Comparison of ENCODE assay signal across 7 cellular contexts in the genomic region with DNA sequence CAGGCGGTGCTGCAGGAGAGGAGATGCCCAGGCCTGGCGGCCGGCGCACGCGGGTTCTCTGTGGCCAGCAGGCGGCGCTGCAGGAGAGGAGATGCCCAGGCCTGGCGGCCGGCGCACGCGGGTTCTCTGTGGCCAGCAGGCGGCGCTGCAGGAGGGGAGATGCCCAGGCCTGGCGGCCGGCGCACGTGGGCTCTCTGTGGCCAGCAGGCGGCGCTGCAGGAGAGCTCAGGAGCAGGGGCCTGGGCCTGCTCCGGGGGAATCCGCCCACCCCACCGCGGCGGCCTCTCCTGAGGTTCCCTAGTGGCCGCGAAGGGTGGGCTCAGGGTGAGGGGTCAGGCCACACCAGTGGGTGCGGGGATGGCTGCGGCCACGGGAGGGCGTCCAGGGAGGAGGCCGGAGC.
DNase-seq lines count a peak whose midpoint lies in the region; ATAC-seq and TF ChIP-seq lines count a peak whose summit lies in the region.
"Not testable (repeated sequence)": the region's sequence is repeated elsewhere in the genome, so short reads cannot be mapped to it uniquely, and the experiment has no call there.

No MANE protein-coding gene starts in this region.

- DNase-seq in Calu3; HFFc6; activated CD8-positive, alpha-beta T cell treated with anti-CD3 and anti-CD28 coated beads for 36 hours; chondrocyte (ENCODE audit: low spot score): not testable (repeated sequence)
- DNase-seq in activated CD4-positive, CD25-positive, alpha-beta regulatory T cell treated with anti-CD3 and anti-CD28 coated beads, Interleukin-2, amount 50 U/mL, for 72 hours, result peak; percentile 16
- peak; percentile 8 for DNase-seq in activated naive CD4-positive, alpha-beta T cell treated with anti-CD3 and anti-CD28 coated beads, Interleukin-2, amount 10 ng/mL, durations not matched to agents 7 days and 5 days
- peak; percentile 2 for DNase-seq in stimulated activated CD4-positive, alpha-beta T cell treated with anti-CD3 and anti-CD28 coated beads, Interleukin-15, amount 100 ng/mL, for 24 hours

- POLR2A ChIA-PET in activated CD8-positive, alpha-beta T cell treated with anti-CD3 and anti-CD28 coated beads for 36 hours (lab: Charles Lee), result not testable (repeated sequence)

- TF ChIP-seq CTCF in Calu3 (IDR thresholded peaks at IDR 0.05; ENCODE audit: unreplicated experiment) (peak; percentile 26), HFFc6 (IDR thresholded peaks at IDR 0.05) (peak; percentile 33; the same call in 1 of the 2 replicates), chondrocyte (IDR thresholded peaks at IDR 0.05) (peak; percentile 9)
- TF ChIP-seq CTCF in activated CD8-positive, alpha-beta T cell treated with anti-CD3 and anti-CD28 coated beads for 36 hours (IDR thresholded peaks at IDR 0.05), result peak; percentile 15

- not testable (repeated sequence) for H3K27me3 Mint-ChIP-seq in Calu3 (ENCODE audit: unreplicated experiment); HFFc6 (ENCODE audit: insufficient read depth); activated CD8-positive, alpha-beta T cell treated with anti-CD3 and anti-CD28 coated beads for 36 hours; activated naive CD4-positive, alpha-beta T cell treated with anti-CD3 and anti-CD28 coated beads, Interleukin-2, amount 10 ng/mL, durations not matched to agents 7 days and 5 days; chondrocyte (ENCODE audit: low read depth)

- H3K27ac Mint-ChIP-seq in Calu3 (ENCODE audit: unreplicated experiment); HFFc6; activated CD8-positive, alpha-beta T cell treated with anti-CD3 and anti-CD28 coated beads for 36 hours; activated naive CD4-positive, alpha-beta T cell treated with anti-CD3 and anti-CD28 coated beads, Interleukin-2, amount 10 ng/mL, durations not matched to agents 7 days and 5 days; chondrocyte (ENCODE audit: unreplicated experiment): not testable (repeated sequence)

- H3K4me3 Mint-ChIP-seq in Calu3 (ENCODE audit: low read depth, unreplicated experiment); HFFc6; activated CD8-positive, alpha-beta T cell treated with anti-CD3 and anti-CD28 coated beads for 36 hours; activated naive CD4-positive, alpha-beta T cell treated with anti-CD3 and anti-CD28 coated beads, Interleukin-2, amount 10 ng/mL, durations not matched to agents 7 days and 5 days; chondrocyte (ENCODE audit: unreplicated experiment): not testable (repeated sequence)

- not testable (repeated sequence) for ATAC-seq in activated CD8-positive, alpha-beta T cell treated with anti-CD3 and anti-CD28 coated beads for 36 hours

- H3K36me3 Mint-ChIP-seq in Calu3 (ENCODE audit: insufficient read depth, unreplicated experiment); HFFc6 (ENCODE audit: low read depth); activated CD8-positive, alpha-beta T cell treated with anti-CD3 and anti-CD28 coated beads for 36 hours (ENCODE audit: low read depth); activated naive CD4-positive, alpha-beta T cell treated with anti-CD3 and anti-CD28 coated beads, Interleukin-2, amount 10 ng/mL, durations not matched to agents 7 days and 5 days; chondrocyte (ENCODE audit: low read depth): not testable (repeated sequence)

- intact Hi-C loops in Calu3 (cut with micrococcal nuclease; ENCODE audit: unreplicated experiment); activated CD8-positive, alpha-beta T cell treated with anti-CD3 and anti-CD28 coated beads for 36 hours (cut with micrococcal nuclease): not testable (repeated sequence)

- H3K9me3 Mint-ChIP-seq in Calu3 (ENCODE audit: low read depth, unreplicated experiment); HFFc6; activated CD8-positive, alpha-beta T cell treated with anti-CD3 and anti-CD28 coated beads for 36 hours; activated naive CD4-positive, alpha-beta T cell treated with anti-CD3 and anti-CD28 coated beads, Interleukin-2, amount 10 ng/mL, durations not matched to agents 7 days and 5 days; chondrocyte (ENCODE audit: low read depth): not testable (repeated sequence)

- CTCF ChIA-PET in Calu3 (lab: Charles Lee); activated CD8-positive, alpha-beta T cell treated with anti-CD3 and anti-CD28 coated beads for 36 hours (lab: Charles Lee); activated naive CD4-positive, alpha-beta T cell treated with anti-CD3 and anti-CD28 coated beads, Interleukin-2, amount 10 ng/mL, durations not matched to agents 7 days and 5 days (lab: Charles Lee): not testable (repeated sequence)

- not testable (repeated sequence) for BruUV-seq in Calu3 (replicated peaks; lab: Mats Ljungman, UMichigan)

- H3K4me1 Mint-ChIP-seq in Calu3 (ENCODE audit: low read depth, unreplicated experiment); HFFc6 (ENCODE audit: low read depth); activated CD8-positive, alpha-beta T cell treated with anti-CD3 and anti-CD28 coated beads for 36 hours (ENCODE audit: low read depth); activated naive CD4-positive, alpha-beta T cell treated with anti-CD3 and anti-CD28 coated beads, Interleukin-2, amount 10 ng/mL, durations not matched to agents 7 days and 5 days; chondrocyte (ENCODE audit: low read depth): not testable (repeated sequence)
